Comparison of ENCODE assay signal across 20 cellular contexts in genomic region chr9:122309861-122310260, GRCh38. TPM values are rescaled to one million over a fixed set of nuclear protein-coding genes. Genes with fewer than 3 reads are reported as not detected.
A peak's percentile ranks its signal among the peaks of the same experiment; 100 is the strongest.
DNase-seq lines count a peak whose midpoint lies in the region; ATAC-seq and TF ChIP-seq lines count a peak whose summit lies in the region.
"Had no signal": no experiment of that assay in that cellular context is flagged by ENCODE, and none has a peak within 500 bp of the region (broad histone marks: within the 10 kb centered on the region; RNA-seq: fewer than 3 reads in every experiment).

No MANE protein-coding gene starts in this region.

- H3K23ac ChIP-seq in mesenchymal stem cell (ENCODE audit: low read length in 2 of 2): no peak overlapping the region

- H3K27ac ChIP-seq in mesenchymal stem cell (ENCODE audit: low read length, poor library complexity, severe bottlenecking): no peak overlapping the region
- no peak overlapping the region for H3K27ac ChIP-seq in upper lobe of right lung
- H3K27ac ChIP-seq: 22Rv1, BLaER1, C4-2B, GM23248 had no signal

- H3K9ac ChIP-seq in mesenchymal stem cell (ENCODE audit: low read length): no peak overlapping the region
- H3K9ac ChIP-seq: BLaER1, GM23248 had no signal

- H2AFZ ChIP-seq in mesenchymal stem cell (ENCODE audit: low read depth, low read length): no peak overlapping the region
- H2AFZ ChIP-seq: GM23248 had no signal

- H3K79me1 ChIP-seq in mesenchymal stem cell (replicated peaks; ENCODE audit: low read length, poor library complexity, severe bottlenecking): peaks cover 12% of the 10 kb centered on the region

- no peak overlapping the region for H4K8ac ChIP-seq in mesenchymal stem cell (ENCODE audit: low read length)

- H3K4me3 ChIP-seq in mesenchymal stem cell (ENCODE audit: insufficient read depth in 1 of 2, low read depth in 1 of 2, low read length in 2 of 2) (no peak overlapping the region), upper lobe of right lung (no peak overlapping the region)
- H3K4me3 ChIP-seq: BLaER1, GM23248 had no signal

- 83% methylated on average over 2 of the region's 2 CpGs for WGBS in mesenchymal stem cell

- no peak overlapping the region for H2BK5ac ChIP-seq in mesenchymal stem cell (ENCODE audit: low read depth, low read length, poor library complexity, severe bottlenecking)

- no peak overlapping the region for H2BK12ac ChIP-seq in mesenchymal stem cell (ENCODE audit: low read length in 2 of 2)

- no peak for DNase-seq in activated T-cell treated with anti-CD3 and anti-CD28 coated beads, Interleukin-2, amount 50 U/mL, for 72 hours
- DNase-seq in activated T-cell treated with anti-CD3 and anti-CD28 coated beads, Interleukin-2, amount 50 U/mL, for 4 hours: no peak
- DNase-seq in fibroblast of gingiva (ENCODE audit: low read depth) (peak; percentile 61), mesenchymal stem cell (peak; percentile 27), upper lobe of right lung (no peak)
- DNase-seq in effector memory CD8-positive, alpha-beta T cell: no peak
- no peak for DNase-seq in activated CD4-positive, alpha-beta T cell treated with anti-CD3 and anti-CD28 coated beads for 4 hours
- DNase-seq: Caco-2; CD4-positive, CD25-positive, alpha-beta regulatory T cell; CD8-positive, alpha-beta T cell; DMS153; DND-41; GM23248; H7; HFFc6 had no signal

- no peak overlapping the region for H2BK15ac ChIP-seq in mesenchymal stem cell (ENCODE audit: low read depth, poor library complexity, severe bottlenecking)

- H3K4me1 ChIP-seq in mesenchymal stem cell (ENCODE audit: control insufficient read depth, insufficient read depth, low read depth, low read length) (peaks cover 11% of the 10 kb centered on the region), upper lobe of right lung (peaks cover 3% of the 10 kb centered on the region)
- H3K4me1 ChIP-seq: BLaER1, Caco-2 had no signal

- no peaks in the 10 kb centered on the region for H3K9me3 Mint-ChIP-seq in activated T-cell treated with anti-CD3 and anti-CD28 coated beads, Interleukin-2, amount 50 U/mL, for 72 hours
- H3K9me3 Mint-ChIP-seq in activated T-cell treated with anti-CD3 and anti-CD28 coated beads, Interleukin-2, amount 50 U/mL, for 4 hours: no peaks in the 10 kb centered on the region
- no peaks in the 10 kb centered on the region for H3K9me3 Mint-ChIP-seq in effector memory CD8-positive, alpha-beta T cell
- H3K9me3 Mint-ChIP-seq: CD4-positive, CD25-positive, alpha-beta regulatory T cell; CD8-positive, alpha-beta T cell; HFFc6 had no signal

- H3K4me3 Mint-ChIP-seq in activated T-cell treated with anti-CD3 and anti-CD28 coated beads, Interleukin-2, amount 50 U/mL, for 72 hours: no peak overlapping the region
- H3K4me3 Mint-ChIP-seq in activated T-cell treated with anti-CD3 and anti-CD28 coated beads, Interleukin-2, amount 50 U/mL, for 4 hours: no peak overlapping the region
- no peak overlapping the region for H3K4me3 Mint-ChIP-seq in effector memory CD8-positive, alpha-beta T cell
- H3K4me3 Mint-ChIP-seq: B cell; CD4-positive, CD25-positive, alpha-beta regulatory T cell; CD8-positive, alpha-beta T cell; HFFc6 had no signal

- no peak for ATAC-seq in activated T-cell treated with anti-CD3 and anti-CD28 coated beads, Interleukin-2, amount 50 U/mL, for 72 hours (replicated peaks in 1 of 2)
- no peak for ATAC-seq in activated T-cell treated with anti-CD3 and anti-CD28 coated beads, Interleukin-2, amount 50 U/mL, for 4 hours
- ATAC-seq in effector memory CD8-positive, alpha-beta T cell (replicated peaks): no peak
- ATAC-seq in upper lobe of right lung: no peak
- ATAC-seq: CD8-positive, alpha-beta T cell; HCT116 had no signal

- H3K14ac ChIP-seq in mesenchymal stem cell (ENCODE audit: low read length in 2 of 2): no peak overlapping the region

- peak overlapping the region; percentile 56 for H3K27ac Mint-ChIP-seq in activated T-cell treated with anti-CD3 and anti-CD28 coated beads, Interleukin-2, amount 50 U/mL, for 72 hours
- no peak overlapping the region for H3K27ac Mint-ChIP-seq in effector memory CD8-positive, alpha-beta T cell
- H3K27ac Mint-ChIP-seq: B cell; CD8-positive, alpha-beta T cell; HFFc6 had no signal

- H2BK120ac ChIP-seq in mesenchymal stem cell (ENCODE audit: low read depth, low read length): no peak overlapping the region

- H3K18ac ChIP-seq in mesenchymal stem cell (ENCODE audit: low read depth in 1 of 2, low read length in 2 of 2): no peak overlapping the region

- H3K9me3 ChIP-seq in mesenchymal stem cell (ENCODE audit: control insufficient read depth, low read length) (no peaks in the 10 kb centered on the region), upper lobe of right lung (no peaks in the 10 kb centered on the region)
- H3K9me3 ChIP-seq: BLaER1, Caco-2 had no signal

- no peak overlapping the region for H4K91ac ChIP-seq in mesenchymal stem cell (ENCODE audit: low read length)

- no peak overlapping the region for H2AK5ac ChIP-seq in mesenchymal stem cell (ENCODE audit: low read length, severe bottlenecking)

- H3K27me3 ChIP-seq in mesenchymal stem cell (ENCODE audit: control insufficient read depth in 1 of 2, insufficient read depth in 1 of 2, low read length in 2 of 2) (no peaks in the 10 kb centered on the region), upper lobe of right lung (no peaks in the 10 kb centered on the region)
- H3K27me3 ChIP-seq: BLaER1 had no signal

- no peak overlapping the region for H3K4me2 ChIP-seq in mesenchymal stem cell (ENCODE audit: low read length, poor library complexity, severe bottlenecking)
- H3K4me2 ChIP-seq: BLaER1 had no signal

- peaks cover 6 to 23% of the 10 kb centered on the region in 2 donors for H3K36me3 Mint-ChIP-seq in activated T-cell treated with anti-CD3 and anti-CD28 coated beads, Interleukin-2, amount 50 U/mL, for 72 hours (ENCODE audit: insufficient read depth in 2 of 2)
- H3K36me3 Mint-ChIP-seq in activated T-cell treated with anti-CD3 and anti-CD28 coated beads, Interleukin-2, amount 50 U/mL, for 4 hours (ENCODE audit: insufficient read depth): peaks cover 41% of the 10 kb centered on the region
- H3K36me3 Mint-ChIP-seq in effector memory CD8-positive, alpha-beta T cell (ENCODE audit: insufficient read depth): peaks cover 28% of the 10 kb centered on the region

- H3K36me3 ChIP-seq in mesenchymal stem cell (ENCODE audit: control insufficient read depth in 1 of 2, insufficient read depth in 2 of 2, low read depth in 1 of 2, low read length in 2 of 2) (peaks cover 7 to 89% of the 10 kb centered on the region in 2 experiments), upper lobe of right lung (peaks cover 54% of the 10 kb centered on the region)

- H3K4me1 Mint-ChIP-seq in activated T-cell treated with anti-CD3 and anti-CD28 coated beads, Interleukin-2, amount 50 U/mL, for 72 hours (ENCODE audit: low read depth): no peaks in the 10 kb centered on the region
- no peaks in the 10 kb centered on the region for H3K4me1 Mint-ChIP-seq in activated T-cell treated with anti-CD3 and anti-CD28 coated beads, Interleukin-2, amount 50 U/mL, for 4 hours (ENCODE audit: low read depth)
- H3K4me1 Mint-ChIP-seq in effector memory CD8-positive, alpha-beta T cell (ENCODE audit: low read depth in 2 of 2): no peaks in the 10 kb centered on the region
- H3K4me1 Mint-ChIP-seq: B cell had no signal

- no peak for TF ChIP-seq CTCF in upper lobe of right lung (IDR thresholded peaks at IDR 0.05)

- intact Hi-C loops in upper lobe of right lung (cut with DNase I): no loop called here

- H3K27me3 Mint-ChIP-seq in activated T-cell treated with anti-CD3 and anti-CD28 coated beads, Interleukin-2, amount 50 U/mL, for 72 hours (ENCODE audit: low read depth): no peaks in the 10 kb centered on the region
- no peaks in the 10 kb centered on the region for H3K27me3 Mint-ChIP-seq in activated T-cell treated with anti-CD3 and anti-CD28 coated beads, Interleukin-2, amount 50 U/mL, for 4 hours (ENCODE audit: low read depth)
- H3K27me3 Mint-ChIP-seq in effector memory CD8-positive, alpha-beta T cell: no peaks in the 10 kb centered on the region
- H3K27me3 Mint-ChIP-seq: B cell; CD4-positive, CD25-positive, alpha-beta regulatory T cell had no signal

- no peak overlapping the region for H3K4ac ChIP-seq in mesenchymal stem cell (ENCODE audit: low read depth in 1 of 2, low read length in 2 of 2)

RNA-seq across cellular contexts. Expression of gene MRRF, which starts 45.2 kb away (rescaled TPM):
- total RNA-seq in activated T-cell treated with anti-CD3 and anti-CD28 coated beads, Interleukin-2, amount 50 U/mL, for 72 hours: 10 to 100 TPM; 42.6 to 47.7 TPM
- total RNA-seq in activated T-cell treated with anti-CD3 and anti-CD28 coated beads, Interleukin-2, amount 50 U/mL, for 4 hours: 10 to 100 TPM; 93.0 to 94.4 (median 93.3) TPM
- 34.4 TPM for polyA plus RNA-seq in mesenchymal stem cell (2013, experiment 1 of 2)
- 34.5 TPM for polyA plus RNA-seq in mesenchymal stem cell (2013, experiment 2 of 2)
- total RNA-seq in upper lobe of right lung: 31.9 TPM

RNA-seq across cellular contexts. Expression of gene RBM18, which starts 45.2 kb away (rescaled TPM):
- 10 to 100 TPM; 30.0 to 35.8 TPM for total RNA-seq in activated T-cell treated with anti-CD3 and anti-CD28 coated beads, Interleukin-2, amount 50 U/mL, for 72 hours
- 10 to 100 TPM; 32.4 to 37.8 (median 36.2) TPM for total RNA-seq in activated T-cell treated with anti-CD3 and anti-CD28 coated beads, Interleukin-2, amount 50 U/mL, for 4 hours
- 16.4 TPM for polyA plus RNA-seq in mesenchymal stem cell (2013, experiment 1 of 2)
- 15.7 TPM for polyA plus RNA-seq in mesenchymal stem cell (2013, experiment 2 of 2)
- 17.5 TPM for total RNA-seq in upper lobe of right lung

Comparison
In these comparisons a context has a peak if more than half of its experiments do, and no peak if none do; other contexts are left out.
1. DNase-seq: peak in fibroblast of gingiva (single experiment) and mesenchymal stem cell (single experiment); none in activated T-cell treated with anti-CD3 and anti-CD28 coated beads, Interleukin-2, amount 50 U/mL, for 72 hours (0 of 2), activated T-cell treated with anti-CD3 and anti-CD28 coated beads, Interleukin-2, amount 50 U/mL, for 4 hours (single experiment), effector memory CD8-positive, alpha-beta T cell (0 of 3), upper lobe of right lung (single experiment) and activated CD4-positive, alpha-beta T cell treated with anti-CD3 and anti-CD28 coated beads for 4 hours (0 of 2).